In the genomic region with DNA sequence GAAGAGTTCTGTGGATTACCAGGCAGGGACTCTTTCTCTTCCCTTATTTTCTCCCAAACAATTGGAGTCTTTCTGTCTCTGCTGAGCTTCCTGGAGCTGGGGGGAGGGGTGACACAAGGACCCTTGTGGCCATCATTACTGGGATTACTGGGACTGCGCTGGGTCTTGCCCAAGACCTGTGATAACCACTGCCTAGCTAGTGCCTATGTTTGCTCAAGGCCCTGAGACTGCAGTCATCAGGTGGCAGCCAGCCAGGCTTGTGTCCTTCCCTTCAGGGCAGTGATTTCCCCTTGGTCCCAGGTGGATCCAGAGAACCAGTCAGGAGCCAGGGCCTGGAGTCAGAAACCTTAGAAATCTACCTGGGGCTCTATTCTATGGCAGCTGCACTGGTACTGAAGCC, we compare ENCODE assay signal across 15 cellular contexts.
DNase-seq lines count a peak whose midpoint lies in the region; ATAC-seq and TF ChIP-seq lines count a peak whose summit lies in the region.
"Had no signal": no experiment of that assay in that cellular context is flagged by ENCODE, and none has a peak within 500 bp of the region (broad histone marks: within the 10 kb centered on the region; RNA-seq: fewer than 3 reads in every experiment).

No MANE protein-coding gene starts in this region.

- no peak overlapping the region for H3K4me3 ChIP-seq in epithelial cell of esophagus (ENCODE audit: low read length)
- H3K4me3 ChIP-seq: heart left ventricle, neural progenitor cell had no signal

- H3K4me1 Mint-ChIP-seq in progenitor cell of endocrine pancreas (ENCODE audit: low read depth), result peaks cover 43% of the 10 kb centered on the region
- H3K4me1 Mint-ChIP-seq in chondrocyte (ENCODE audit: low read depth), result peaks cover 7% of the 10 kb centered on the region

- no peak overlapping the region for H3K4me3 Mint-ChIP-seq in progenitor cell of endocrine pancreas (ENCODE audit: low read depth)
- no peak overlapping the region for H3K4me3 Mint-ChIP-seq in chondrocyte (ENCODE audit: unreplicated experiment)
- H3K4me3 Mint-ChIP-seq: neural progenitor cell had no signal

- H3K27me3 Mint-ChIP-seq in progenitor cell of endocrine pancreas, result no peaks in the 10 kb centered on the region
- no peaks in the 10 kb centered on the region for H3K27me3 Mint-ChIP-seq in chondrocyte (ENCODE audit: low read depth)

- DNase-seq in NCI-H748 (lab: John Stamatoyannopoulos, UW; ENCODE audit: unreplicated experiment) (peak; percentile 18), NCI-H748 treated with DMSO at 0.1 percent for 48 hours (lab: John Stamatoyannopoulos, UW) (no peak), HuH-7.5 (ENCODE audit: low spot score) (peak; percentile 29), epithelial cell of esophagus (ENCODE audit: low read depth) (peak; percentile 81), progenitor cell of endocrine pancreas (ENCODE audit: low spot score, unreplicated experiment) (no peak), chondrocyte (ENCODE audit: low spot score) (no peak), NK-92 (lab: John Stamatoyannopoulos, UW; ENCODE audit: unreplicated experiment) (no peak)
- DNase-seq: activated CD8-positive, alpha-beta memory T cell treated with anti-CD3 and anti-CD28 coated beads, Interleukin-2, amount 50 U/mL, for 4 hours; activated naive CD4-positive, alpha-beta T cell treated with anti-CD3 and anti-CD28 coated beads, Interleukin-2, amount 50 U/mL, for 16 hours; COR-L47; OCI-M1 had no signal

- H3K36me3 Mint-ChIP-seq in progenitor cell of endocrine pancreas (ENCODE audit: insufficient read depth) (peaks cover 9% of the 10 kb centered on the region), chondrocyte (ENCODE audit: low read depth) (peaks cover 13% of the 10 kb centered on the region)

- H3K9me3 Mint-ChIP-seq in progenitor cell of endocrine pancreas (ENCODE audit: low read depth) (peaks cover 14% of the 10 kb centered on the region), chondrocyte (ENCODE audit: low read depth) (peaks cover 12% of the 10 kb centered on the region)

- H3K27ac Mint-ChIP-seq in progenitor cell of endocrine pancreas (peak overlapping the region; percentile 78), chondrocyte (ENCODE audit: unreplicated experiment) (no peak overlapping the region)
- H3K27ac Mint-ChIP-seq: neural progenitor cell had no signal

- no peak for ATAC-seq in GM21367 (IDR thresholded peaks at IDR 0.05; ENCODE audit: unreplicated experiment)
- ATAC-seq: activated CD4-positive, CD25-positive, alpha-beta regulatory T cell treated with anti-CD3 and anti-CD28 coated beads, Interleukin-2, amount 50 U/mL, for 24 hours; heart left ventricle had no signal

- TF ChIP-seq CTCF in epithelial cell of esophagus (IDR thresholded peaks at IDR 0.05; ENCODE audit: insufficient read depth, low read depth, low read length, missing control alignments) (no peak), progenitor cell of endocrine pancreas (IDR thresholded peaks at IDR 0.05; ENCODE audit: unreplicated experiment) (no peak), chondrocyte (IDR thresholded peaks at IDR 0.05) (no peak)

Comparison
In these comparisons a context has a peak if more than half of its experiments do, and no peak if none do; other contexts are left out.
1. DNase-seq: peak in NCI-H748 (single experiment), HuH-7.5 (single experiment) and epithelial cell of esophagus (single experiment); none in NCI-H748 treated with DMSO at 0.1 percent for 48 hours (single experiment), progenitor cell of endocrine pancreas (single experiment), chondrocyte (single experiment) and NK-92 (single experiment).